In the genomic region with DNA sequence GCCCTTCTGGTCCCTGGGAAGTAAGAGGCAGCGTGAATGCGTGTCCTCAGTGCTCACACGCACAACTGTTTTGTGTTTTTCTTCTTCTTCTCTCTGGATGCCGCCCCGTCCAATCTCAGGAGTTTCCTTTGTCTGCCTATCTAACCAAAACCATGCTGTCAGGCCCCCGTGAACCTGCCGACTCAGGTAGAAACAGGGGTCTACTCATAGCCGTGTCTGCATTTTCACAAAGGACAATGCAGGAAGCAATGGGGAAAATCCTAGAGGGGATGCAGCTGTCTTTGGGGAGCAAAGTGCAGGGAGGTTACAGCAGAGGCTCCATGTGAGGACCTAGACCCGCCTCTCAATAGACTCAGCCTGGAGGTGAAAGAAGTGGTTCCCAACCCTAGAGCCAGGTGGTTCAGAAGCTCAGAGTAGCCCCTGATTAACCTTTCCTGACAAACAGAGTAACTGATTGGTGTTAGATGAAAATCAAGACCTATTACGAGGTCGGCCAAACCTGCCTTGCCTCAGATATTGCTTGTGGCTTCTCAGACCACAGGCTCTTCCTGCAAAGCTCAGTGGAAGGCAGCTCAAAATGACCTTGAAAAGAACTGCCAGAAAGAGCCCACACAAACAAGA, we compare ENCODE assay signal across 8 cellular contexts. TPM values are rescaled to one million over a fixed set of nuclear protein-coding genes. Genes with fewer than 3 reads are reported as not detected.
DNase-seq lines count a peak whose midpoint lies in the region; ATAC-seq and TF ChIP-seq lines count a peak whose summit lies in the region.

No MANE protein-coding gene starts in this region.

- H3K36me3 ChIP-seq in tibial artery, result no peaks in the 10 kb centered on the region

- no peaks in the 10 kb centered on the region for H3K27me3 Mint-ChIP-seq in activated naive CD4-positive, alpha-beta T cell treated with anti-CD3 and anti-CD28 coated beads, Interleukin-2, amount 50 U/mL, for 24 hours
- no peaks in the 10 kb centered on the region for H3K27me3 Mint-ChIP-seq in type B pancreatic cell

- TF ChIP-seq CTCF in type B pancreatic cell (conservative IDR thresholded peaks at IDR 0.05), result no peak
- TF ChIP-seq CTCF in tibial artery (IDR thresholded peaks at IDR 0.05), result no peak

- ATAC-seq in GM21381 (IDR thresholded peaks at IDR 0.05; ENCODE audit: unreplicated experiment) (peak; percentile 49), HG03460 (IDR thresholded peaks at IDR 0.05; ENCODE audit: unreplicated experiment) (peak; percentile 57), GM18519 (IDR thresholded peaks at IDR 0.05; ENCODE audit: low FRiP score, unreplicated experiment) (no peak)

- H3K27ac Mint-ChIP-seq in activated naive CD4-positive, alpha-beta T cell treated with anti-CD3 and anti-CD28 coated beads, Interleukin-2, amount 50 U/mL, for 24 hours, result peak overlapping the region; percentile 95
- no peak overlapping the region for H3K27ac Mint-ChIP-seq in type B pancreatic cell

- H3K36me3 Mint-ChIP-seq in activated naive CD4-positive, alpha-beta T cell treated with anti-CD3 and anti-CD28 coated beads, Interleukin-2, amount 50 U/mL, for 24 hours, result peaks cover 33% of the 10 kb centered on the region
- H3K36me3 Mint-ChIP-seq in type B pancreatic cell, result no peaks in the 10 kb centered on the region

- no peaks in the 10 kb centered on the region for H3K4me1 ChIP-seq in tibial artery

- H3K9me3 ChIP-seq in tibial artery, result no peaks in the 10 kb centered on the region

- intact Hi-C loops in tibial artery (cut with DNase I; ENCODE audit: low total_unique reads), result no loop called here

- peak; percentile 4 for DNase-seq in Daoy (ENCODE audit: low read depth)
- DNase-seq in type B pancreatic cell (ENCODE audit: extremely low spot score, unreplicated experiment), result no peak
- no peak for DNase-seq in NCI-H526 treated with DMSO at 0.1 percent for 48 hours (lab: John Stamatoyannopoulos, UW)
- no peak for DNase-seq in tibial artery

- H3K27ac ChIP-seq in tibial artery, result no peak overlapping the region

- H3K27me3 ChIP-seq in tibial artery, result no peaks in the 10 kb centered on the region

- H3K4me3 Mint-ChIP-seq in activated naive CD4-positive, alpha-beta T cell treated with anti-CD3 and anti-CD28 coated beads, Interleukin-2, amount 50 U/mL, for 24 hours, result peak overlapping the region; percentile 87
- no peak overlapping the region for H3K4me3 Mint-ChIP-seq in type B pancreatic cell

- peaks cover 72% of the 10 kb centered on the region for H3K4me1 Mint-ChIP-seq in activated naive CD4-positive, alpha-beta T cell treated with anti-CD3 and anti-CD28 coated beads, Interleukin-2, amount 50 U/mL, for 24 hours
- H3K4me1 Mint-ChIP-seq in type B pancreatic cell (ENCODE audit: unreplicated experiment), result no peaks in the 10 kb centered on the region

- peaks cover 6% of the 10 kb centered on the region for H3K9me3 Mint-ChIP-seq in activated naive CD4-positive, alpha-beta T cell treated with anti-CD3 and anti-CD28 coated beads, Interleukin-2, amount 50 U/mL, for 24 hours
- no peaks in the 10 kb centered on the region for H3K9me3 Mint-ChIP-seq in type B pancreatic cell

- H3K4me3 ChIP-seq in tibial artery, result no peak overlapping the region

RNA-seq across cellular contexts. Expression of a gene that starts 49.3 kb away (rescaled TPM):
- 0.48 and 0.91 TPM in 2 replicates for total RNA-seq in Daoy (2014; rRNA removed; shearing (Covaris generic))
- 0.59 and 0.92 TPM in 2 replicates for total RNA-seq in type B pancreatic cell (ENCODE audit: low replicate concordance)
